8 cellular contexts compared by ENCODE assay signal in genomic region chr19:55406091-55406868, GRCh38. TPM values are rescaled to one million over a fixed set of nuclear protein-coding genes. Genes with fewer than 3 reads are reported as not detected.
DNase-seq lines count a peak whose midpoint lies in the region; ATAC-seq, FAIRE-seq and TF ChIP-seq lines count a peak whose summit lies in the region.

No MANE protein-coding gene starts in this region.

- H3K27ac Mint-ChIP-seq in nephron = peak overlapping the region; percentile 16 to 50 (median 39)

- peak overlapping the region; percentile 99 for H3K4me3 ChIP-seq in BLaER1
- peak overlapping the region; percentile 87 for H3K4me3 ChIP-seq in choroid plexus epithelial cell (ENCODE audit: low read depth, low read length)

- no peak for FAIRE-seq in GM12892 (lab: Jason Lieb, UNC)

- H4K20me1 ChIP-seq in BLaER1 = peaks cover 62% of the 10 kb centered on the region

- TF ChIP-seq POLR2A in GM12892 (IDR thresholded peaks at IDR 0.05; ENCODE audit: low read depth, low read length) = no peak

- peaks cover 9% of the 10 kb centered on the region for H3K27me3 Mint-ChIP-seq in nephron (ENCODE audit: low read depth)

- H3K9me3 ChIP-seq in BLaER1 = peaks cover 25% of the 10 kb centered on the region
- no peaks in the 10 kb centered on the region for H3K9me3 ChIP-seq in KOPT-K1 (ENCODE audit: insufficient read depth, low read length, poor library complexity, severe bottlenecking)

- no peak for TF ChIP-seq CTCF in choroid plexus epithelial cell (conservative IDR thresholded peaks at IDR 0.05; ENCODE audit: low read depth, low read length)
- TF ChIP-seq CTCF in nephron (IDR thresholded peaks at IDR 0.05; ENCODE audit: unreplicated experiment in 3 of 3) = no peak

- H3K27ac ChIP-seq in BLaER1 (peak overlapping the region; percentile 98), KOPT-K1 (ENCODE audit: low read depth, low read length, poor library complexity, severe bottlenecking) (peak overlapping the region; percentile 95)

- peaks cover 5% of the 10 kb centered on the region for H3K9me3 Mint-ChIP-seq in nephron

- H3K36me3 ChIP-seq in BLaER1 (peaks cover 55% of the 10 kb centered on the region), KOPT-K1 (ENCODE audit: insufficient read depth, low read length) (peaks cover 55% of the 10 kb centered on the region)

- no peak for DNase-seq in choroid plexus epithelial cell (ENCODE audit: low read depth)
- DNase-seq in globus pallidus (ENCODE audit: low spot score) = no peak
- DNase-seq in NCI-H1930 (lab: John Stamatoyannopoulos, UW) = no peak
- no peak for DNase-seq in GM12892 (ENCODE audit: insufficient read length)

- H3K9ac ChIP-seq in BLaER1 = peak overlapping the region; percentile 99

- H3K4me1 Mint-ChIP-seq in nephron = peaks cover 30% of the 10 kb centered on the region

- H3K4me1 ChIP-seq in BLaER1 = peaks cover 57% of the 10 kb centered on the region

- no peaks in the 10 kb centered on the region for H3K27me3 ChIP-seq in BLaER1

- ATAC-seq in HG02973 (IDR thresholded peaks at IDR 0.05; ENCODE audit: unreplicated experiment) = no peak

- H3K4me2 ChIP-seq in BLaER1 = peak overlapping the region; percentile 97

- H3K4me3 Mint-ChIP-seq in nephron = peak overlapping the region; percentile 91 to 97 (median 97)

- H3K36me3 Mint-ChIP-seq in nephron (ENCODE audit: low read depth) = peaks cover 38% of the 10 kb centered on the region

RNA-seq across cellular contexts. Expression of gene UBE2S, which starts 1.3 kb away (rescaled TPM):
- 41.1 TPM for polyA plus RNA-seq in GM12892 (2012; ENCODE audit: missing spikeins)

RNA-seq across cellular contexts. Expression of gene RPL28, which starts 20.5 kb away (rescaled TPM):
- polyA plus RNA-seq in GM12892 (2012; ENCODE audit: missing spikeins) = 1,315 TPM

RNA-seq across cellular contexts. Expression of gene TMEM238, which starts 22.2 kb away (rescaled TPM):
- polyA plus RNA-seq in GM12892 (2012; ENCODE audit: missing spikeins) = not detected

RNA-seq across cellular contexts. Expression of gene TMEM190, which starts 29.7 kb away (rescaled TPM):
- not detected for polyA plus RNA-seq in GM12892 (2012; ENCODE audit: missing spikeins)

RNA-seq across cellular contexts. Expression of gene IL11, which starts 36.0 kb away (rescaled TPM):
- 0.17 TPM for polyA plus RNA-seq in GM12892 (2012; ENCODE audit: missing spikeins)
